Comparison of ENCODE assay signal across 9 cellular contexts in the genomic region with DNA sequence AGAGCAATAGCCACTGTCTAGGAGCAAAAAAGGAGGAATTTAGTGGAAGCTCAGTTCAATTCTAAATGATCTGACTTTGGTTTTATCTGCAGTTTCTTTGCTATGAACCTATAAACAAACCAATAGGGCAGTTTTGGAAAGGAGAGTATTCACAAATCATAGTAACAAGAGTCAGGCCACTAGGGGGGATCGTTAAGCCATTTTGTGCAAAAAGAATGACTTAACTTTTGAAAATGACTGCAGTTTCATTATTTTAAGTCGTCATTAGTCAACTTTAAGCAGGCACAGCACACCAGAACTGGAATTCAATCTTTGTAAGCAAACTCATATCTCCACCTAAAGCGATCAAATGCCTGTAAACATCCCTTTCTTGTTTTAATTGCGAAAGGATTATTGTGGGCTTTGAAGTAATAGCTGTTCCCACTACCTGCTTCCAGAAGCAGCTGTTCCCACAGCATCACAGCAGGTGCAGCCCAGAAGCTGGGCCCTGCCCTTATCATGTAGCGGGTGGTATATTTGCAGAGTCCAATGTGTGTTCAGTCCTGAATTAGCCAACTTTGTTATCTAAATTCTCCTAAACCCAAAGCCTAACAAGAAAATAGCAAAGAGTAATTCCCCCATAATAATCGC. TPM values are rescaled to one million over a fixed set of nuclear protein-coding genes. Genes with fewer than 3 reads are reported as not detected.
DNase-seq lines count a peak whose midpoint lies in the region; ATAC-seq, FAIRE-seq and TF ChIP-seq lines count a peak whose summit lies in the region.
"Had no signal": no experiment of that assay in that cellular context is flagged by ENCODE, and none has a peak within 500 bp of the region (broad histone marks: within the 10 kb centered on the region; RNA-seq: fewer than 3 reads in every experiment).

No MANE protein-coding gene starts in this region.

- 0 out of 2 replicates have a peak, but pooled peaks have one; percentile 15 for TF ChIP-seq CTCF in HepG2 (CRISPR knock-in tag; IDR thresholded peaks at IDR 0.05)
- TF ChIP-seq CTCF in right lobe of liver (IDR thresholded peaks at IDR 0.05) = peak in 2 of 4 donors; percentile 12 to 14
- TF ChIP-seq CTCF in H1 (IDR thresholded peaks at IDR 0.05; ENCODE audit: control extremely low read depth in 1 of 3, insufficient read depth in 1 of 3, low read depth in 1 of 3, low read length in 3 of 3) = peak in 2 of 3 experiments; percentile 8 to 50; a peak in 2 of 4 replicates
- TF ChIP-seq CTCF in tibial nerve (IDR thresholded peaks at IDR 0.05) = peak in 3 of 5 experiments; percentile 9 to 26 (median 17)

- no peaks in the 10 kb centered on the region for H3K9me3 ChIP-seq in HepG2 (ENCODE audit: low read length)
- no peaks in the 10 kb centered on the region for H3K9me3 ChIP-seq in right lobe of liver
- no peaks in the 10 kb centered on the region for H3K9me3 ChIP-seq in H1 (ENCODE audit: insufficient read depth in 2 of 2, low read depth in 1 of 2, low read length in 1 of 2)
- peaks cover 0 to 7% (median 0%) of the 10 kb centered on the region in 4 donors for H3K9me3 ChIP-seq in tibial nerve

- no peak overlapping the region for H2AK5ac ChIP-seq in H1 (ENCODE audit: low read depth, low read length)

- H3K14ac ChIP-seq in H1 (ENCODE audit: insufficient read length) = no peak overlapping the region

- H3K4me1 ChIP-seq in HepG2 (ENCODE audit: insufficient read depth, low read length) (no peaks in the 10 kb centered on the region), right lobe of liver (no peaks in the 10 kb centered on the region), H1 (replicated peaks in 1 of 4; ENCODE audit: control insufficient read depth in 3 of 4, insufficient read depth in 4 of 4, low read length in 3 of 4) (peaks cover 0 to 9% (median 6%) of the 10 kb centered on the region in 4 experiments; a peak in 4 of 7 replicates), tibial nerve (peaks cover 0 to 3% (median 0%) of the 10 kb centered on the region in 4 donors)

- CTCF ChIA-PET in HepG2 (lab: Yijun Ruan, JAX; ENCODE audit: low intra/inter-chr PET ratio, low total read pairs) (no interaction called here), H1 (lab: Charles Lee; ENCODE audit: partially characterized antibody) (interaction anchor here (0.6 to 4.4 kb wide), 33 partner anchors 9 to 528 kb away, joined by 3 to 27 read pairs (median 4); no protein-coding TSS in a partner anchor)

- TF ChIP-seq RAD21 in HepG2 (CRISPR knock-in tag; IDR thresholded peaks at IDR 0.05) (no peak), H1 (IDR thresholded peaks at IDR 0.05 in 1 of 2, conservative IDR thresholded peaks at IDR 0.05 in 1 of 2; ENCODE audit: low read depth in 2 of 2, low read length in 2 of 2) (peak; percentile 48 to 58)

- H3K4ac ChIP-seq in H1 (replicated peaks; ENCODE audit: insufficient read length, low read depth, low read length) = no peak overlapping the region

- H3K79me2 ChIP-seq in HepG2 (ENCODE audit: insufficient read depth, low read length) (no peaks in the 10 kb centered on the region), H1 (ENCODE audit: control insufficient read depth in 1 of 2, insufficient read depth in 2 of 2, low read length in 2 of 2) (no peaks in the 10 kb centered on the region)

- no peak for DNase-seq in HepG2 (ENCODE audit: low spot score)
- no peak for DNase-seq in right lobe of liver
- DNase-seq in NCI-H345 treated with DMSO at 0.1 percent for 48 hours (lab: John Stamatoyannopoulos, UW; ENCODE audit: unreplicated experiment) = peak; percentile 58
- DNase-seq in H1 (ENCODE audit: low read depth in 1 of 2, low spot score in 2 of 2) = no peak
- DNase-seq in tibial nerve (ENCODE audit: low spot score in 2 of 2) = no peak
- DNase-seq in posterior vena cava (ENCODE audit: low spot score) = no peak

- H2BK12ac ChIP-seq in H1 (ENCODE audit: low read depth, low read length) = no peak overlapping the region

- H2BK5ac ChIP-seq in H1 (ENCODE audit: low read depth, low read length) = no peak overlapping the region

- TF ChIP-seq POLR2A in HepG2 (IDR thresholded peaks at IDR 0.05; ENCODE audit: insufficient read depth in 1 of 2, low read depth in 2 of 2, low read length in 2 of 2) (no peak), right lobe of liver (IDR thresholded peaks at IDR 0.05) (no peak), H1 (IDR thresholded peaks at IDR 0.05; ENCODE audit: control extremely low read depth in 1 of 2, low read depth in 2 of 2, low read length in 2 of 2) (no peak), tibial nerve (IDR thresholded peaks at IDR 0.05) (no peak)

- H3K4me3 ChIP-seq in HepG2 (replicated peaks in 1 of 3; ENCODE audit: insufficient read depth in 1 of 3, low read depth in 2 of 3, low read length in 3 of 3) (no peak overlapping the region), right lobe of liver (no peak overlapping the region), H1 (ENCODE audit: extremely low read depth in 1 of 4, insufficient read depth in 2 of 4, low read depth in 3 of 4, low read length in 4 of 4) (peak overlapping the region in 1 of 4 experiments; percentile 5; a peak in 1 of 8 replicates), tibial nerve (no peak overlapping the region)

- H3K27ac ChIP-seq in HepG2 (ENCODE audit: extremely low read length, insufficient read depth, low read length) (no peak overlapping the region), right lobe of liver (no peak overlapping the region), H1 (ENCODE audit: low read depth, low read length) (no peak overlapping the region), tibial nerve (no peak overlapping the region)

- no peak overlapping the region for H2BK20ac ChIP-seq in H1 (ENCODE audit: low read length)

- ATAC-seq in HepG2 = peak; percentile 35; the same call in 1 of the 3 replicates
- ATAC-seq in right lobe of liver = no peak
- ATAC-seq in HG03045 (IDR thresholded peaks at IDR 0.05; ENCODE audit: unreplicated experiment) = no peak
- ATAC-seq in HG02571 (IDR thresholded peaks at IDR 0.05; ENCODE audit: unreplicated experiment) = no peak
- ATAC-seq: esophagus mucosa had no signal

- H4K5ac ChIP-seq in H1 (ENCODE audit: insufficient read length, low read depth, low read length) = no peak overlapping the region

- in situ Hi-C loops in HepG2 (cut with HindIII; ENCODE audit: extremely low pct_ligation_motif_present, low pct_unique_long_range_greater_than_20kb) = loop anchor here (25.0 kb wide), 1 partner anchor 751 kb away; no protein-coding TSS in a partner anchor

- no peak overlapping the region for H2BK15ac ChIP-seq in H1 (ENCODE audit: low read length)

- H3K79me1 ChIP-seq in H1 (ENCODE audit: low read depth, low read length) = no peaks in the 10 kb centered on the region

- no peak overlapping the region for H4K91ac ChIP-seq in H1 (replicated peaks; ENCODE audit: insufficient read length, low read length)

- H3K23ac ChIP-seq in H1 (ENCODE audit: insufficient read length) = no peak overlapping the region

- POLR2A ChIA-PET in HepG2 (lab: Yijun Ruan, JAX) (no interaction called here), H1 (lab: Charles Lee; ENCODE audit: partially characterized antibody) (interaction anchor here (0.5 to 0.9 kb wide), 2 partner anchors 743 to 1399 kb away, joined by 3 read pairs; no protein-coding TSS in a partner anchor)

- no peak overlapping the region for H2AFZ ChIP-seq in HepG2 (ENCODE audit: low read length)
- H2AFZ ChIP-seq in H1 (ENCODE audit: low read length) = no peak overlapping the region

- no peak for FAIRE-seq in HepG2 (lab: Jason Lieb, UNC)
- peak; percentile 36 for FAIRE-seq in H1 (lab: Jason Lieb, UNC)

- BruUV-seq in HepG2 (replicated peaks; lab: Mats Ljungman, UMichigan) = no TSS peak

- no peak overlapping the region for H4K8ac ChIP-seq in H1 (ENCODE audit: extremely low read depth, insufficient read depth, low read length)

- no peak overlapping the region for H2BK120ac ChIP-seq in H1 (replicated peaks; ENCODE audit: low read depth, low read length)

- no peaks in the 10 kb centered on the region for H4K20me1 ChIP-seq in HepG2 (ENCODE audit: insufficient read depth, low read length)
- H4K20me1 ChIP-seq in H1 (replicated peaks in 1 of 2; ENCODE audit: control insufficient read depth in 1 of 2, insufficient read depth in 2 of 2, low read length in 2 of 2) = no peaks in the 10 kb centered on the region

- peaks cover 0 to 24% of the 10 kb centered on the region in 2 experiments; a peak in 4 of 5 replicates for H3K27me3 ChIP-seq in HepG2 (ENCODE audit: control insufficient read depth in 1 of 2, insufficient read depth in 2 of 2, low read length in 2 of 2)
- H3K27me3 ChIP-seq in right lobe of liver = no peaks in the 10 kb centered on the region
- no peaks in the 10 kb centered on the region for H3K27me3 ChIP-seq in H1 (replicated peaks in 1 of 4; ENCODE audit: control insufficient read depth in 3 of 4, extremely low read depth in 1 of 4, insufficient read depth in 3 of 4, low read length in 3 of 4)
- no peaks in the 10 kb centered on the region for H3K27me3 ChIP-seq in tibial nerve

- intact Hi-C loops in HepG2 (cut with micrococcal nuclease; ENCODE audit: unreplicated experiment) = no loop called here
- intact Hi-C loops in right lobe of liver (cut with DNase I) = no loop called here
- intact Hi-C loops in posterior vena cava (cut with DNase I) = no loop called here

- no peaks in the 10 kb centered on the region for H3K23me2 ChIP-seq in H1 (ENCODE audit: low read depth, low read length)

- no peak overlapping the region for H3K56ac ChIP-seq in H1 (replicated peaks; ENCODE audit: insufficient read length, low read depth, low read length)

- no peak overlapping the region for H3K18ac ChIP-seq in H1 (ENCODE audit: extremely low read depth, low read length)

- H3K9ac ChIP-seq in HepG2 (ENCODE audit: insufficient read depth, low read depth, low read length) (no peak overlapping the region), H1 (replicated peaks in 1 of 4; ENCODE audit: extremely low read depth in 1 of 4, low read depth in 3 of 4, low read length in 3 of 4) (no peak overlapping the region)

- no peak overlapping the region for H3K4me2 ChIP-seq in HepG2 (ENCODE audit: low read depth, low read length)
- H3K4me2 ChIP-seq in H1 (ENCODE audit: insufficient read depth in 1 of 2, low read depth in 2 of 2, low read length in 2 of 2) = peak overlapping the region; percentile 15 to 35; a peak in 2 of 4 replicates

- no peaks in the 10 kb centered on the region for H3K36me3 ChIP-seq in HepG2 (replicated peaks in 1 of 2; ENCODE audit: control insufficient read depth in 1 of 2, insufficient read depth in 2 of 2, low read length in 2 of 2)
- no peaks in the 10 kb centered on the region for H3K36me3 ChIP-seq in right lobe of liver
- H3K36me3 ChIP-seq in H1 (ENCODE audit: control insufficient read depth in 2 of 4, insufficient read depth in 4 of 4, low read length in 3 of 4) = no peaks in the 10 kb centered on the region
- no peaks in the 10 kb centered on the region for H3K36me3 ChIP-seq in tibial nerve

- WGBS in HepG2 (ENCODE audit: low lambda C conversion rate) = 4% methylated on average over 6 of the region's 6 CpGs
- 32% methylated on average over 6 of the region's 6 CpGs for WGBS in right lobe of liver (ENCODE audit: insufficient coverage, low coverage, low lambda C conversion rate, missing lambda C conversion rate)
- 49% methylated on average over 6 of the region's 6 CpGs; no CpG with 5 or more reads in 1 of the 2 experiments for WGBS in H1 (ENCODE audit: extremely low coverage in 1 of 2, insufficient coverage in 1 of 2, insufficient read length in 1 of 2, insufficient replicate concordance in 2 of 2, low coverage in 1 of 2, low lambda C conversion rate in 2 of 2, missing lambda C conversion rate in 1 of 2), 2 experiments
- WGBS in tibial nerve, 2 donors = 39 to 40% methylated on average over 6 of the region's 6 CpGs

- no peak for TF ChIP-seq EP300 in HepG2 (IDR thresholded peaks at IDR 0.05; ENCODE audit: low read depth in 2 of 2, low read length in 2 of 2)
- no peak for TF ChIP-seq EP300 in HepG2 (CRISPR knock-in tag; IDR thresholded peaks at IDR 0.05; ENCODE audit: borderline replicate concordance)
- no peak for TF ChIP-seq EP300 in H1 (IDR thresholded peaks at IDR 0.05; ENCODE audit: borderline replicate concordance in 1 of 2, low read depth in 2 of 2, low read length in 2 of 2)
- no peak for TF ChIP-seq EP300 in tibial nerve (IDR thresholded peaks at IDR 0.05)

RNA-seq across cellular contexts. Expression of a gene that starts 51.5 kb away (rescaled TPM):
- total RNA-seq in HepG2 (2016; rRNA removed; fragmentation: Illumina TruSeq; extraction: Trizol) (not detected in 2 replicates), right lobe of liver (not detected), tibial nerve (not detected), posterior vena cava (under 1 TPM in 1 of 2 donors, not detected in 1; 0.10 TPM)
- total RNA-seq in HepG2 (2016; cell fraction: cytosol; rRNA removed; fragmentation: Illumina TruSeq; extraction: Trizol; ENCODE audit: low read depth) = not detected in 2 replicates
- not detected in 2 replicates for total RNA-seq in HepG2 (2016; cell fraction: insoluble cytoplasmic fraction; rRNA removed; fragmentation: Illumina TruSeq; extraction: Trizol)
- total RNA-seq in HepG2 (2016; cell fraction: membrane; rRNA removed; fragmentation: Illumina TruSeq; extraction: Trizol) = not detected in 2 replicates
- total RNA-seq in HepG2 (2016; cell fraction: nucleus; rRNA removed; fragmentation: Illumina TruSeq; extraction: Trizol) = not detected in 2 replicates
- polyA plus RNA-seq in HepG2 (2011; rRNA removed) (not detected in 2 replicates), H1 (2011; rRNA removed) (3.9 and 9.3 TPM in 2 replicates)
- polyA plus RNA-seq in HepG2 (2011; cell fraction: cytosol; rRNA removed) = not detected in 2 replicates
- polyA plus RNA-seq in HepG2 (2011; cell fraction: nucleus; rRNA removed) = not detected in 2 replicates
- not detected in 2 replicates for polyA plus RNA-seq in HepG2 (2012)
- not detected in 2 replicates for polyA plus RNA-seq in HepG2 (2016; cell fraction: cytosol; fragmentation: Illumina TruSeq; extraction: Trizol; ENCODE audit: low read depth)
- polyA plus RNA-seq in HepG2 (2016; cell fraction: insoluble cytoplasmic fraction; fragmentation: Illumina TruSeq; extraction: Trizol; ENCODE audit: low read depth) = not detected in 2 replicates
- polyA plus RNA-seq in HepG2 (2016; cell fraction: membrane; fragmentation: Illumina TruSeq; extraction: Trizol; ENCODE audit: low read depth) = not detected in 2 replicates
- polyA plus RNA-seq in HepG2 (2016; cell fraction: nucleus; fragmentation: Illumina TruSeq; extraction: Trizol; ENCODE audit: insufficient read depth, low read depth) = not detected in 2 replicates
- polyA minus RNA-seq in HepG2 (2011; rRNA and poly(A)+ RNA removed; ENCODE audit: low replicate concordance) = not detected in 2 replicates
- polyA minus RNA-seq in HepG2 (2011; cell fraction: cytosol; rRNA and poly(A)+ RNA removed) = not detected in 2 replicates
- polyA minus RNA-seq in HepG2 (2011; cell fraction: nucleus; rRNA and poly(A)+ RNA removed) = not detected in 2 replicates
- 3.9 and 4.2 TPM in 2 replicates for total RNA-seq in H1 (2021; fragmentation: NEBNext Ultra II Directional; extraction: Animal tissue kit (Norgen Biotek cat#: 25700))
- polyA plus RNA-seq in H1 (2011; cell fraction: cytosol; rRNA removed) = 7.1 TPM
- polyA plus RNA-seq in H1 (2011; cell fraction: nucleus; rRNA removed) = 6.9 TPM
- 2.8 to 3.9 TPM (median 3.0 TPM) in 4 replicates for polyA plus RNA-seq in H1 (2012, experiment 1 of 2)
- 2.5 TPM for polyA plus RNA-seq in H1 (2012, experiment 2 of 2)
- 1.5 TPM for polyA plus RNA-seq in H1 (2013, experiment 1 of 2)
- 1.1 TPM for polyA plus RNA-seq in H1 (2013, experiment 2 of 2)
- polyA minus RNA-seq in H1 (2011; rRNA and poly(A)+ RNA removed) = 3.7 and 7.6 TPM in 2 replicates
- polyA minus RNA-seq in H1 (2011; cell fraction: cytosol; rRNA and poly(A)+ RNA removed) = 8.8 TPM
- 13.7 TPM for polyA minus RNA-seq in H1 (2011; cell fraction: nucleus; rRNA and poly(A)+ RNA removed)

RNA-seq across cellular contexts. Expression of a gene that starts 59.2 kb away (rescaled TPM):
- total RNA-seq in HepG2 (2016; rRNA removed; fragmentation: Illumina TruSeq; extraction: Trizol) (not detected in 2 replicates), right lobe of liver (1 to 10 TPM; 4.1 to 7.9 (median 5.0) TPM), tibial nerve (1 to 10 TPM; 2.9 to 9.0 (median 5.2) TPM), posterior vena cava (1 to 10 TPM; 5.4 to 6.5 TPM)
- total RNA-seq in HepG2 (2016; cell fraction: cytosol; rRNA removed; fragmentation: Illumina TruSeq; extraction: Trizol; ENCODE audit: low read depth) = not detected in 2 replicates
- under 0.01 TPM in 1 of 2 replicates, not detected in the other for total RNA-seq in HepG2 (2016; cell fraction: insoluble cytoplasmic fraction; rRNA removed; fragmentation: Illumina TruSeq; extraction: Trizol)
- 0.03 TPM in 2 replicates for total RNA-seq in HepG2 (2016; cell fraction: membrane; rRNA removed; fragmentation: Illumina TruSeq; extraction: Trizol)
- not detected in 2 replicates for total RNA-seq in HepG2 (2016; cell fraction: nucleus; rRNA removed; fragmentation: Illumina TruSeq; extraction: Trizol)
- polyA plus RNA-seq in HepG2 (2011; rRNA removed) (not detected in 2 replicates), H1 (2011; rRNA removed) (1.1 and 1.8 TPM in 2 replicates)
- polyA plus RNA-seq in HepG2 (2011; cell fraction: cytosol; rRNA removed) = not detected in 2 replicates
- not detected in 2 replicates for polyA plus RNA-seq in HepG2 (2011; cell fraction: nucleus; rRNA removed)
- 0.01 TPM in 2 replicates for polyA plus RNA-seq in HepG2 (2012)
- polyA plus RNA-seq in HepG2 (2016; cell fraction: cytosol; fragmentation: Illumina TruSeq; extraction: Trizol; ENCODE audit: low read depth) = not detected in 2 replicates
- not detected in 2 replicates for polyA plus RNA-seq in HepG2 (2016; cell fraction: insoluble cytoplasmic fraction; fragmentation: Illumina TruSeq; extraction: Trizol; ENCODE audit: low read depth)
- not detected in 2 replicates for polyA plus RNA-seq in HepG2 (2016; cell fraction: membrane; fragmentation: Illumina TruSeq; extraction: Trizol; ENCODE audit: low read depth)
- polyA plus RNA-seq in HepG2 (2016; cell fraction: nucleus; fragmentation: Illumina TruSeq; extraction: Trizol; ENCODE audit: insufficient read depth, low read depth) = not detected in 2 replicates
- polyA minus RNA-seq in HepG2 (2011; rRNA and poly(A)+ RNA removed; ENCODE audit: low replicate concordance) = 4.1 TPM in 1 of 2 replicates, not detected in the other
- polyA minus RNA-seq in HepG2 (2011; cell fraction: cytosol; rRNA and poly(A)+ RNA removed) = not detected in 2 replicates
- polyA minus RNA-seq in HepG2 (2011; cell fraction: nucleus; rRNA and poly(A)+ RNA removed) = under 0.01 TPM in 1 of 2 replicates, not detected in the other
- 4.7 and 4.8 TPM in 2 replicates for total RNA-seq in H1 (2021; fragmentation: NEBNext Ultra II Directional; extraction: Animal tissue kit (Norgen Biotek cat#: 25700))
- 1.8 TPM for polyA plus RNA-seq in H1 (2011; cell fraction: cytosol; rRNA removed)
- 1.4 TPM for polyA plus RNA-seq in H1 (2011; cell fraction: nucleus; rRNA removed)
- polyA plus RNA-seq in H1 (2012, experiment 1 of 2) = 1.5 to 2.6 TPM (median 1.8 TPM) in 4 replicates
- 0.18 TPM for polyA plus RNA-seq in H1 (2012, experiment 2 of 2)
- 3.8 TPM for polyA plus RNA-seq in H1 (2013, experiment 1 of 2)
- 4.3 TPM for polyA plus RNA-seq in H1 (2013, experiment 2 of 2)
- polyA minus RNA-seq in H1 (2011; rRNA and poly(A)+ RNA removed) = 5.2 and 7.7 TPM in 2 replicates
- polyA minus RNA-seq in H1 (2011; cell fraction: cytosol; rRNA and poly(A)+ RNA removed) = 2.7 TPM
- 9.6 TPM for polyA minus RNA-seq in H1 (2011; cell fraction: nucleus; rRNA and poly(A)+ RNA removed)
